In genomic region chr3:48770187-48770502, GRCh38 we compare ENCODE assay signal across 19 cellular contexts.
DNase-seq lines count a peak whose midpoint lies in the region; ATAC-seq and TF ChIP-seq lines count a peak whose summit lies in the region.
"Had no signal": no experiment of that assay in that cellular context is flagged by ENCODE, and none has a peak within 500 bp of the region (broad histone marks: within the 10 kb centered on the region; RNA-seq: fewer than 3 reads in every experiment).

No MANE protein-coding gene starts in this region.

- peaks cover 0 to 10% (median 0%) of the 10 kb centered on the region in 11 experiments; a peak in 2 of 22 replicates for H4K20me1 ChIP-seq in BLaER1 treated with 17β-estradiol and CSF1 and Interleukin-3, amounts not matched to agents 10 nM and 100 nM

- intact Hi-C loops in dendritic cell treated with granulocyte-macrophage colony-stimulating factor and Interleukin-4, amounts not matched to agents 40 ng/mL and 50 ng/mL, for 4 days (cut with micrococcal nuclease) = no loop called here

- H3K4me3 ChIP-seq in BLaER1 treated with 17β-estradiol and CSF1 and Interleukin-3, amounts not matched to agents 10 nM and 100 nM = no peak overlapping the region
- H3K4me3 ChIP-seq in HEK293 (ENCODE audit: low read depth, low read length) = no peak overlapping the region

- H3K4me1 ChIP-seq in BLaER1 treated with 17β-estradiol and CSF1 and Interleukin-3, amounts not matched to agents 10 nM and 100 nM = peaks cover 14 to 20% (median 18%) of the 10 kb centered on the region in 10 experiments
- no peaks in the 10 kb centered on the region for H3K4me1 ChIP-seq in HEK293 (ENCODE audit: control insufficient read depth, insufficient read depth, low read length)

- H3K36me3 Mint-ChIP-seq in dendritic cell treated with granulocyte-macrophage colony-stimulating factor and Interleukin-4, amounts not matched to agents 40 ng/mL and 50 ng/mL, for 4 days (ENCODE audit: low read depth) = peaks cover 66% of the 10 kb centered on the region
- H3K36me3 Mint-ChIP-seq in nephron progenitor cell (ENCODE audit: low read depth) = peaks cover 36% of the 10 kb centered on the region

- no peak overlapping the region for H3K9ac ChIP-seq in BLaER1 treated with 17β-estradiol and CSF1 and Interleukin-3, amounts not matched to agents 10 nM and 100 nM

- H3K4me2 ChIP-seq in BLaER1 treated with 17β-estradiol and CSF1 and Interleukin-3, amounts not matched to agents 10 nM and 100 nM = peak overlapping the region; percentile 36 to 78 (median 62)

- H3K27me3 ChIP-seq in BLaER1 treated with 17β-estradiol and CSF1 and Interleukin-3, amounts not matched to agents 10 nM and 100 nM = no peaks in the 10 kb centered on the region

- in situ Hi-C loops in GM13976 (cut with MboI; ENCODE audit: low sequenced_read_pairs, unreplicated experiment) = no loop called here

- DNase-seq in nephron progenitor cell = no peak
- DNase-seq in GM13976 (ENCODE audit: low spot score) = no peak
- DNase-seq in effector CD4-positive, alpha-beta T cell = no peak
- DNase-seq: COR-L47, DMS 273 treated with DMSO at 0.1 percent for 48 hours, DND-41, NCI-H1930, NCI-H226, NCI-H524, NCI-H82, SHP77 had no signal

- peak overlapping the region; percentile 47 for H3K27ac Mint-ChIP-seq in dendritic cell treated with granulocyte-macrophage colony-stimulating factor and Interleukin-4, amounts not matched to agents 40 ng/mL and 50 ng/mL, for 4 days
- peak overlapping the region; percentile 30 for H3K27ac Mint-ChIP-seq in nephron progenitor cell

- peak overlapping the region in 7 of 11 experiments; percentile 7 to 46 (median 19); a peak in 7 of 22 replicates for H3K27ac ChIP-seq in BLaER1 treated with 17β-estradiol and CSF1 and Interleukin-3, amounts not matched to agents 10 nM and 100 nM
- no peak overlapping the region for H3K27ac ChIP-seq in HEK293 (ENCODE audit: extremely low read depth, low read depth, low read length)
- H3K27ac ChIP-seq: C4-2B had no signal

- ATAC-seq in GM21515 (IDR thresholded peaks at IDR 0.05; ENCODE audit: unreplicated experiment) (no peak), GM21786 (IDR thresholded peaks at IDR 0.05; ENCODE audit: unreplicated experiment) (no peak)
- ATAC-seq: HCT116, HepG2 had no signal

- H3K27me3 Mint-ChIP-seq in dendritic cell treated with granulocyte-macrophage colony-stimulating factor and Interleukin-4, amounts not matched to agents 40 ng/mL and 50 ng/mL, for 4 days = no peaks in the 10 kb centered on the region
- H3K27me3 Mint-ChIP-seq in nephron progenitor cell (ENCODE audit: low read depth, poor library complexity) = no peaks in the 10 kb centered on the region

- H3K4me3 Mint-ChIP-seq in dendritic cell treated with granulocyte-macrophage colony-stimulating factor and Interleukin-4, amounts not matched to agents 40 ng/mL and 50 ng/mL, for 4 days = no peak overlapping the region
- no peak overlapping the region for H3K4me3 Mint-ChIP-seq in nephron progenitor cell

- CTCF ChIA-PET in HEK293 (lab: Yijun Ruan, JAX) = interaction anchor here (1.7 kb wide), 1 partner anchor 25 kb away, joined by 3 read pairs; no protein-coding TSS in a partner anchor

- TF ChIP-seq CTCF in HEK293 (tag by site-specific recombination; IDR thresholded peaks at IDR 0.05) = no peak
- TF ChIP-seq CTCF in nephron progenitor cell (IDR thresholded peaks at IDR 0.05) = no peak
- TF ChIP-seq CTCF in GM13976 (IDR thresholded peaks at IDR 0.05; ENCODE audit: borderline replicate concordance, control extremely low read depth, extremely low read depth, insufficient read depth, missing control alignments) = no peak

- peaks cover 18% of the 10 kb centered on the region for H3K4me1 Mint-ChIP-seq in dendritic cell treated with granulocyte-macrophage colony-stimulating factor and Interleukin-4, amounts not matched to agents 40 ng/mL and 50 ng/mL, for 4 days (ENCODE audit: low read depth)
- H3K4me1 Mint-ChIP-seq in nephron progenitor cell = peaks cover 8% of the 10 kb centered on the region

- H3K9me3 ChIP-seq in BLaER1 treated with 17β-estradiol and CSF1 and Interleukin-3, amounts not matched to agents 10 nM and 100 nM (replicated peaks in 1 of 11) = no peaks in the 10 kb centered on the region
- H3K9me3 ChIP-seq in HEK293 (ENCODE audit: control insufficient read depth, insufficient read depth, low read depth, low read length) = no peaks in the 10 kb centered on the region

- H3K36me3 ChIP-seq in BLaER1 treated with 17β-estradiol and CSF1 and Interleukin-3, amounts not matched to agents 10 nM and 100 nM = peaks cover 20 to 90% (median 32%) of the 10 kb centered on the region in 11 experiments
- H3K36me3 ChIP-seq in HEK293 (ENCODE audit: control insufficient read depth in 2 of 2, insufficient read depth in 1 of 2, low read length in 2 of 2) = peaks cover 0 to 11% of the 10 kb centered on the region in 2 experiments; a peak in 2 of 3 replicates

- POLR2A ChIA-PET in HEK293 (lab: Yijun Ruan, JAX) = no interaction called here

- H3K9me3 Mint-ChIP-seq in dendritic cell treated with granulocyte-macrophage colony-stimulating factor and Interleukin-4, amounts not matched to agents 40 ng/mL and 50 ng/mL, for 4 days = no peaks in the 10 kb centered on the region
- H3K9me3 Mint-ChIP-seq in nephron progenitor cell = no peaks in the 10 kb centered on the region

TF ChIP-seq in HEK293, 187 proteins besides CTCF, POLR2A, EP300 and RAD21:
- TF ChIP-seq ZNF629 (tag by site-specific recombination; IDR thresholded peaks at IDR 0.05) (no peak), PRDM1 (tag by site-specific recombination; IDR thresholded peaks at IDR 0.05) (peak; percentile 53; the same call in 1 of the 2 replicates), ZNF2 (tag by site-specific recombination; IDR thresholded peaks at IDR 0.05) (no peak)
